Comparison of ENCODE assay signal across 15 cellular contexts in genomic region chr21:14913576-14914146, GRCh38.
DNase-seq lines count a peak whose midpoint lies in the region; ATAC-seq and TF ChIP-seq lines count a peak whose summit lies in the region.
"Had no signal": no experiment of that assay in that cellular context is flagged by ENCODE, and none has a peak within 500 bp of the region (broad histone marks: within the 10 kb centered on the region; RNA-seq: fewer than 3 reads in every experiment).

No MANE protein-coding gene starts in this region.

- H3K36me3 ChIP-seq in IMR-90 (ENCODE audit: control insufficient read depth, insufficient read depth, low read length) (no peaks in the 10 kb centered on the region), smooth muscle cell (ENCODE audit: low read depth) (no peaks in the 10 kb centered on the region), aorta (ENCODE audit: control insufficient read depth in 1 of 2, insufficient read depth in 2 of 2, low read length in 1 of 2) (no peaks in the 10 kb centered on the region)
- H3K36me3 ChIP-seq: Peyer's patch, SJCRH30 had no signal

- 0 out of 4 replicates have a peak, but pooled peaks cover 3 to 4% of the 10 kb centered on the region in 2 experiments for H3K79me1 ChIP-seq in IMR-90 (ENCODE audit: low read depth in 1 of 2, low read length in 2 of 2)

- dilution Hi-C loops in IMR-90 (cut with HindIII; ENCODE audit: low sequenced_read_pairs, unreplicated experiment) = no loop called here

- peak overlapping the region; percentile 42; the same call in 1 of the 2 replicates for H4K5ac ChIP-seq in IMR-90 (ENCODE audit: low read depth, low read length)

- intact Hi-C loops in IMR-90 (cut with micrococcal nuclease) (no loop called here), aorta (cut with DNase I) (no loop called here)

- H3K23ac ChIP-seq in IMR-90 (ENCODE audit: low read depth, low read length) = no peak overlapping the region

- H3K4me2 ChIP-seq in IMR-90 (ENCODE audit: low read depth, low read length) = peak overlapping the region; percentile 69; the same call in 1 of the 2 replicates
- no peak overlapping the region for H3K4me2 ChIP-seq in smooth muscle cell

- no peak overlapping the region for H2BK15ac ChIP-seq in IMR-90 (ENCODE audit: low read depth, low read length)

- H3K4ac ChIP-seq in IMR-90 (ENCODE audit: low read depth, low read length) = no peak overlapping the region

- H2BK20ac ChIP-seq in IMR-90 (ENCODE audit: low read depth, low read length) = no peak overlapping the region

- no peak overlapping the region for H2BK120ac ChIP-seq in IMR-90 (ENCODE audit: low read depth, low read length)

- H4K8ac ChIP-seq in IMR-90 (ENCODE audit: low read depth in 2 of 2, low read length in 2 of 2) = peak overlapping the region in 1 of 2 experiments; percentile 43; a peak in 1 of 4 replicates

- no peaks in the 10 kb centered on the region for H3K79me2 ChIP-seq in smooth muscle cell (ENCODE audit: low read depth)

- H2AK5ac ChIP-seq in IMR-90 (ENCODE audit: low read depth, low read length) = no peak overlapping the region

- H3F3A ChIP-seq in smooth muscle cell (ENCODE audit: low read depth) = no peaks in the 10 kb centered on the region

- POLR2A ChIA-PET in IMR-90 (lab: Charles Lee; ENCODE audit: unreplicated experiment) = interaction anchor here (0.7 kb wide), 1 partner anchor 47 kb away, joined by 4 read pairs; no protein-coding TSS in a partner anchor

- in situ Hi-C loops in IMR-90 (cut with MboI; ENCODE audit: low sequenced_read_pairs) = no loop called here

- CTCF ChIA-PET in IMR-90 (lab: Yijun Ruan, JAX) = interaction anchor here (0.6 kb wide), 1 partner anchor 92 kb away, joined by 3 read pairs; no protein-coding TSS in a partner anchor

- H3K9ac ChIP-seq in IMR-90 (ENCODE audit: low read depth, low read length) (no peak overlapping the region), smooth muscle cell (ENCODE audit: low read depth) (peak overlapping the region; percentile 48)

- BruUV-seq in IMR-90 (replicated peaks; lab: Mats Ljungman, UMichigan) = no TSS peak

- no peak for TF ChIP-seq POLR2A in IMR-90 (IDR thresholded peaks at IDR 0.05; ENCODE audit: low read depth, low read length)

- no peaks in the 10 kb centered on the region for H3K27me3 ChIP-seq in IMR-90 (ENCODE audit: control insufficient read depth, insufficient read depth, low read length)
- no peaks in the 10 kb centered on the region for H3K27me3 ChIP-seq in smooth muscle cell (ENCODE audit: low read depth)
- no peaks in the 10 kb centered on the region for H3K27me3 ChIP-seq in aorta (ENCODE audit: control insufficient read depth in 1 of 2, insufficient read depth in 2 of 2, low read length in 1 of 2)
- H3K27me3 ChIP-seq: Peyer's patch, SJCRH30 had no signal

- H4K20me1 ChIP-seq in IMR-90 (ENCODE audit: insufficient read depth, low read length) = no peaks in the 10 kb centered on the region
- no peaks in the 10 kb centered on the region for H4K20me1 ChIP-seq in smooth muscle cell (ENCODE audit: low read depth)

- H3K4me1 ChIP-seq in IMR-90 (ENCODE audit: control insufficient read depth, insufficient read depth, low read length) (peaks cover 11% of the 10 kb centered on the region; the same call in 1 of the 2 replicates), smooth muscle cell (ENCODE audit: low read depth) (no peaks in the 10 kb centered on the region), aorta (ENCODE audit: control insufficient read depth in 1 of 2, insufficient read depth in 2 of 2, low read length in 2 of 2) (no peaks in the 10 kb centered on the region)
- H3K4me1 ChIP-seq: Peyer's patch had no signal

- H4K91ac ChIP-seq in IMR-90 (ENCODE audit: insufficient read depth, low read depth, low read length) = no peak overlapping the region

- ATAC-seq in IMR-90 (ENCODE audit: low read depth) = peak; percentile 68
- no peak for ATAC-seq in aorta (ENCODE audit: low FRiP score)

- no peak overlapping the region for H3K56ac ChIP-seq in IMR-90 (ENCODE audit: extremely low read depth, insufficient read depth, low read length)

- no CpG with 5 or more reads among the region's 2 CpGs for WGBS in IMR-90 (ENCODE audit: extremely low coverage in 2 of 2, insufficient read length in 1 of 2), 2 experiments
- 62% methylated on average over 2 of the region's 2 CpGs for WGBS in smooth muscle cell (ENCODE audit: low lambda C conversion rate)
- 18 to 31% methylated on average over 2 of the region's 2 CpGs for whole genome bisulfite sequencing in aorta, 2 donors

- H2AFZ ChIP-seq in IMR-90 (replicated peaks; ENCODE audit: low read length, poor library complexity) (no peak overlapping the region), smooth muscle cell (ENCODE audit: low read depth) (no peak overlapping the region)

- H2BK5ac ChIP-seq in IMR-90 (ENCODE audit: low read depth, low read length, poor library complexity, severe bottlenecking) = peak overlapping the region; percentile 89

- H3K14ac ChIP-seq in IMR-90 (replicated peaks; ENCODE audit: low read depth, low read length) = no peak overlapping the region

- no peak overlapping the region for H2AK9ac ChIP-seq in IMR-90 (replicated peaks; ENCODE audit: low read depth, low read length, poor library complexity)

- no peak for TF ChIP-seq CTCF in IMR-90 (conservative IDR thresholded peaks at IDR 0.05; ENCODE audit: low read depth, low read length)
- no peak for TF ChIP-seq CTCF in VCaP (conservative IDR thresholded peaks at IDR 0.05)
- TF ChIP-seq CTCF in smooth muscle cell (IDR thresholded peaks at IDR 0.05; ENCODE audit: borderline replicate concordance, insufficient read depth, poor library complexity, severe bottlenecking) = no peak

- TF ChIP-seq RAD21 in IMR-90 (IDR thresholded peaks at IDR 0.05; ENCODE audit: low read length) = no peak

- peak overlapping the region; percentile 66; the same call in 1 of the 2 replicates for H3K18ac ChIP-seq in IMR-90 (ENCODE audit: low read depth, low read length)

- H3K9me1 ChIP-seq in IMR-90 (ENCODE audit: insufficient read depth, low read length) = peaks cover 2% of the 10 kb centered on the region; the same call in 1 of the 2 replicates

- H3K9me3 ChIP-seq in IMR-90 (ENCODE audit: control insufficient read depth, insufficient read depth, low read length) (no peaks in the 10 kb centered on the region), smooth muscle cell (replicated peaks; ENCODE audit: low read depth) (no peaks in the 10 kb centered on the region), aorta (ENCODE audit: control insufficient read depth, low read length) (no peaks in the 10 kb centered on the region)
- H3K9me3 ChIP-seq: Peyer's patch, SJCRH30 had no signal

- peak; percentile 18 for DNase-seq in EH (ENCODE audit: low read depth)
- DNase-seq in IMR-90 = peak; percentile 34
- DNase-seq in smooth muscle cell (lab: John Stamatoyannopoulos, UW; ENCODE audit: unreplicated experiment) = no peak
- DNase-seq in NCI-H748 (lab: John Stamatoyannopoulos, UW; ENCODE audit: unreplicated experiment) = no peak
- DNase-seq in stimulated activated CD4-positive, alpha-beta T cell treated with anti-CD3 and anti-CD28 coated beads, Interleukin-2, amount 100 ng/mL, for 24 hours = no peak
- no peak for DNase-seq in aorta
- DNase-seq: CD4-positive, CD25-positive, alpha-beta regulatory T cell; Karpas-422; NCI-H1694; NCI-H2107; NCI-H446 treated with DMSO at 0.1 percent for 48 hours; NCI-H82; Peyer's patch; SJCRH30 had no signal

- H3K27ac ChIP-seq in IMR-90 (ENCODE audit: insufficient read depth, low read length) = no peak overlapping the region; the same call in 1 of the 2 replicates
- H3K27ac ChIP-seq in VCaP = peak overlapping the region; percentile 66
- H3K27ac ChIP-seq in smooth muscle cell (ENCODE audit: low read depth) = peak overlapping the region; percentile 66
- no peak overlapping the region for H3K27ac ChIP-seq in aorta (ENCODE audit: low read depth in 1 of 2, low read length in 2 of 2)
- H3K27ac ChIP-seq: Peyer's patch, SJCRH30 had no signal

- H3K4me3 ChIP-seq in IMR-90 (ENCODE audit: insufficient read depth, low read depth, low read length) (no peak overlapping the region), smooth muscle cell (no peak overlapping the region), aorta (ENCODE audit: low read length in 2 of 2) (no peak overlapping the region)
- H3K4me3 ChIP-seq: Peyer's patch, SJCRH30 had no signal

TF ChIP-seq in IMR-90, 13 proteins besides CTCF, POLR2A, EP300 and RAD21:
- TF ChIP-seq NFE2L2 (IDR thresholded peaks at IDR 0.05; ENCODE audit: low read depth, low read length) = no peak
- no peak for TF ChIP-seq BHLHE40 (IDR thresholded peaks at IDR 0.05; ENCODE audit: low read depth, low read length)
TF ChIP-seq in IMR-90: peak in this region for 0.

Comparison
In these comparisons a context has a peak if more than half of its experiments do, and no peak if none do; other contexts are left out.
1. DNase-seq: peak in EH (single experiment) and IMR-90 (single experiment); none in smooth muscle cell (single experiment), NCI-H748 (single experiment), stimulated activated CD4-positive, alpha-beta T cell treated with anti-CD3 and anti-CD28 coated beads, Interleukin-2, amount 100 ng/mL, for 24 hours (0 of 2) and aorta (0 of 2).
2. H3K27ac ChIP-seq: peak in VCaP (single experiment) and smooth muscle cell (single experiment); none in IMR-90 (single experiment) and aorta (0 of 2).